Comparison of ENCODE assay signal across 11 cellular contexts in genomic region chr11:68341557-68342458, GRCh38. TPM values are rescaled to one million over a fixed set of nuclear protein-coding genes. Genes with fewer than 3 reads are reported as not detected.
DNase-seq lines count a peak whose midpoint lies in the region; ATAC-seq and TF ChIP-seq lines count a peak whose summit lies in the region.
"Had no signal": no experiment of that assay in that cellular context is flagged by ENCODE, and none has a peak within 500 bp of the region (broad histone marks: within the 10 kb centered on the region; RNA-seq: fewer than 3 reads in every experiment).

No MANE protein-coding gene starts in this region.

- H3K4me3 ChIP-seq in cardiac muscle cell (no peak overlapping the region), body of pancreas (no peak overlapping the region), mesenchymal stem cell (ENCODE audit: insufficient read depth in 1 of 2, low read depth in 1 of 2, low read length in 2 of 2) (no peak overlapping the region), spleen (no peak overlapping the region)

- DNase-seq in cardiac muscle cell (ENCODE audit: low read depth in 1 of 2, low spot score in 1 of 2) (no peak), left ventricle myocardium superior (no peak), body of pancreas (no peak), mesenchymal stem cell (peak; percentile 19), type B pancreatic cell (ENCODE audit: extremely low spot score, unreplicated experiment) (no peak), spleen (no peak), amniotic stem cell (lab: John Stamatoyannopoulos, UW) (no peak), NCI-H2227 (lab: John Stamatoyannopoulos, UW; ENCODE audit: unreplicated experiment) (no peak)
- DNase-seq: activated CD4-positive, alpha-beta T cell treated with anti-CD3 and anti-CD28 coated beads for 4 hours; Karpas-422; occipital lobe had no signal

- no peak overlapping the region for H2AFZ ChIP-seq in mesenchymal stem cell (ENCODE audit: low read depth, low read length)

- H3K18ac ChIP-seq in mesenchymal stem cell (ENCODE audit: low read depth in 1 of 2, low read length in 2 of 2): peak overlapping the region; percentile 55 to 58

- intact Hi-C loops in left ventricle myocardium superior (cut with micrococcal nuclease): no loop called here
- intact Hi-C loops in body of pancreas (cut with DNase I): no loop called here
- intact Hi-C loops in spleen (cut with DNase I; ENCODE audit: low total_unique reads): no loop called here

- H2AK5ac ChIP-seq in mesenchymal stem cell (ENCODE audit: low read length, severe bottlenecking): peak overlapping the region; percentile 89

- H3K4me2 ChIP-seq in mesenchymal stem cell (ENCODE audit: low read length, poor library complexity, severe bottlenecking): peak overlapping the region; percentile 43

- H3K4me1 ChIP-seq in cardiac muscle cell (ENCODE audit: low read depth) (peaks cover 19% of the 10 kb centered on the region), body of pancreas (peaks cover 44% of the 10 kb centered on the region), mesenchymal stem cell (ENCODE audit: control insufficient read depth, insufficient read depth, low read depth, low read length) (peaks cover 46% of the 10 kb centered on the region), spleen (peaks cover 4 to 44% (median 24%) of the 10 kb centered on the region in 6 donors)

- H2BK5ac ChIP-seq in mesenchymal stem cell (ENCODE audit: low read depth, low read length, poor library complexity, severe bottlenecking): peak overlapping the region; percentile 33

- peak overlapping the region; percentile 71 for H3K27ac ChIP-seq in cardiac muscle cell
- peak overlapping the region; percentile 78 to 90 (median 86) for H3K27ac ChIP-seq in body of pancreas
- peak overlapping the region; percentile 89 for H3K27ac ChIP-seq in mesenchymal stem cell (ENCODE audit: low read length, poor library complexity, severe bottlenecking)
- H3K27ac ChIP-seq in spleen: no peak overlapping the region

- H3K36me3 Mint-ChIP-seq in type B pancreatic cell: peaks cover 15% of the 10 kb centered on the region

- peak overlapping the region; percentile 91 for H3K27ac Mint-ChIP-seq in type B pancreatic cell

- TF ChIP-seq POLR2A in body of pancreas (IDR thresholded peaks at IDR 0.05) (no peak), spleen (IDR thresholded peaks at IDR 0.05) (no peak)

- H3K9me3 ChIP-seq in cardiac muscle cell (ENCODE audit: low read depth) (no peaks in the 10 kb centered on the region), body of pancreas (no peaks in the 10 kb centered on the region), mesenchymal stem cell (ENCODE audit: control insufficient read depth, low read length) (no peaks in the 10 kb centered on the region), spleen (no peaks in the 10 kb centered on the region)

- peak overlapping the region; percentile 72 for H4K8ac ChIP-seq in mesenchymal stem cell (ENCODE audit: low read length)

- peak overlapping the region; percentile 83 for H4K91ac ChIP-seq in mesenchymal stem cell (ENCODE audit: low read length)

- H3K27me3 ChIP-seq in cardiac muscle cell (no peaks in the 10 kb centered on the region), body of pancreas (no peaks in the 10 kb centered on the region), mesenchymal stem cell (ENCODE audit: control insufficient read depth in 1 of 2, insufficient read depth in 1 of 2, low read length in 2 of 2) (no peaks in the 10 kb centered on the region), spleen (replicated peaks in 1 of 7) (no peaks in the 10 kb centered on the region)

- H2BK120ac ChIP-seq in mesenchymal stem cell (ENCODE audit: low read depth, low read length): no peak overlapping the region

- no peaks in the 10 kb centered on the region for H3K9me3 Mint-ChIP-seq in type B pancreatic cell

- H3K36me3 ChIP-seq in cardiac muscle cell (no peaks in the 10 kb centered on the region), body of pancreas (replicated peaks in 1 of 2; ENCODE audit: insufficient read depth in 1 of 2, low read depth in 2 of 2) (no peaks in the 10 kb centered on the region), mesenchymal stem cell (ENCODE audit: control insufficient read depth in 1 of 2, insufficient read depth in 2 of 2, low read depth in 1 of 2, low read length in 2 of 2) (peaks cover 0 to 8% of the 10 kb centered on the region in 2 experiments), spleen (no peaks in the 10 kb centered on the region)

- WGBS in body of pancreas, 2 donors: 74% methylated on average over 21 of the region's 21 CpGs
- 83% methylated on average over 14 of the region's 21 CpGs for WGBS in mesenchymal stem cell
- 78 to 93% (median 88%) methylated on average over 20 to 21 of the region's 21 CpGs for WGBS in spleen, 5 donors

- TF ChIP-seq CTCF in cardiac muscle cell (IDR thresholded peaks at IDR 0.05; ENCODE audit: low read depth, low read length): no peak
- TF ChIP-seq CTCF in body of pancreas (IDR thresholded peaks at IDR 0.05): peak in 1 of 7 experiments; percentile 8
- peak; percentile 17 for TF ChIP-seq CTCF in type B pancreatic cell (conservative IDR thresholded peaks at IDR 0.05)
- TF ChIP-seq CTCF in spleen (IDR thresholded peaks at IDR 0.05 in 8 of 11, conservative IDR thresholded peaks at IDR 0.05 in 3 of 11): no peak

- H3K79me1 ChIP-seq in mesenchymal stem cell (replicated peaks; ENCODE audit: low read length, poor library complexity, severe bottlenecking): peaks cover 44% of the 10 kb centered on the region

- peak overlapping the region; percentile 22 for H3K9ac ChIP-seq in mesenchymal stem cell (ENCODE audit: low read length)

- H3K4me3 Mint-ChIP-seq in type B pancreatic cell: peak overlapping the region; percentile 72

- H3K4ac ChIP-seq in mesenchymal stem cell (ENCODE audit: low read depth in 1 of 2, low read length in 2 of 2): no peak overlapping the region

- H2BK15ac ChIP-seq in mesenchymal stem cell (ENCODE audit: low read depth, poor library complexity, severe bottlenecking): no peak overlapping the region

- no peaks in the 10 kb centered on the region for H3K27me3 Mint-ChIP-seq in type B pancreatic cell

- H3K23ac ChIP-seq in mesenchymal stem cell (ENCODE audit: low read length in 2 of 2): no peak overlapping the region

- peaks cover 59% of the 10 kb centered on the region for H3K4me1 Mint-ChIP-seq in type B pancreatic cell (ENCODE audit: unreplicated experiment)

- peak overlapping the region in 1 of 2 experiments; percentile 80 for H3K14ac ChIP-seq in mesenchymal stem cell (ENCODE audit: low read length in 2 of 2)

- ATAC-seq in left ventricle myocardium superior: no peak
- ATAC-seq in body of pancreas: no peak

- H2BK12ac ChIP-seq in mesenchymal stem cell (ENCODE audit: low read length in 2 of 2): peak overlapping the region in 1 of 2 experiments; percentile 29

RNA-seq across cellular contexts. Expression of gene LRP5, which starts 29.4 kb away (rescaled TPM):
- total RNA-seq in cardiac muscle cell: 40.4 and 245 TPM in 2 replicates
- 29.1 and 36.3 TPM in 2 replicates for polyA plus RNA-seq in cardiac muscle cell
- 64.8 TPM for total RNA-seq in left ventricle myocardium superior
- total RNA-seq in body of pancreas: 10 to 100 TPM; 43.3 to 63.6 TPM
- polyA plus RNA-seq in mesenchymal stem cell (2013, experiment 1 of 2): 46.4 TPM
- polyA plus RNA-seq in mesenchymal stem cell (2013, experiment 2 of 2): 41.4 TPM
- 64.9 and 65.0 TPM in 2 replicates for total RNA-seq in type B pancreatic cell (ENCODE audit: low replicate concordance)
- total RNA-seq in spleen: 10 to 100 TPM; 11.6 to 21.8 (median 17.8) TPM
- polyA plus RNA-seq in spleen: 1 to 10 TPM; 3.9 to 7.2 (median 5.6) TPM

Comparison
In these comparisons a context has a peak if more than half of its experiments do, and no peak if none do; other contexts are left out.
1. H3K27ac ChIP-seq: peak in cardiac muscle cell (single experiment), body of pancreas (4 of 4) and mesenchymal stem cell (single experiment); none in spleen (0 of 8).